In genomic region chr13:98173431-98173921, GRCh38 we compare ENCODE assay signal across 10 cellular contexts. TPM values are rescaled to one million over a fixed set of nuclear protein-coding genes. Genes with fewer than 3 reads are reported as not detected.
A peak's percentile ranks its signal among the peaks of the same experiment; 100 is the strongest.
DNase-seq lines count a peak whose midpoint lies in the region; ATAC-seq and TF ChIP-seq lines count a peak whose summit lies in the region.
"Had no signal": no experiment of that assay in that cellular context is flagged by ENCODE, and none has a peak within 500 bp of the region (broad histone marks: within the 10 kb centered on the region; RNA-seq: fewer than 3 reads in every experiment).

No MANE protein-coding gene starts in this region.

- H3K36me3 Mint-ChIP-seq in WTC11, result peaks cover under 1% of the 10 kb centered on the region

- ATAC-seq in WTC11 (peak; percentile 58), heart right ventricle (peak in 7 of 8 donors; percentile 57 to 81 (median 72))
- ATAC-seq: K562 had no signal

- H3K4me1 Mint-ChIP-seq in WTC11, result peaks cover 58% of the 10 kb centered on the region

- intact Hi-C loops in heart right ventricle (cut with DNase I), result no loop called here

- H3K27ac Mint-ChIP-seq in WTC11, result peak overlapping the region; percentile 78

- POLR2A ChIA-PET in WTC11 (lab: Charles Lee), result interaction anchor here (0.5 to 1.7 kb wide), 2 partner anchors 27 to 259 kb away, joined by 3 to 4 read pairs; no protein-coding TSS in a partner anchor

- 20 to 23% methylated on average over 5 of the region's 5 CpGs for WGBS in heart right ventricle, 2 donors

- no peak overlapping the region for H3K9ac ChIP-seq in rectal smooth muscle tissue (ENCODE audit: low read length)

- H3K27me3 Mint-ChIP-seq in WTC11 (ENCODE audit: low read depth), result no peaks in the 10 kb centered on the region

- DNase-seq in EL (peak; percentile 97), WTC11 (ENCODE audit: low spot score) (no peak), heart right ventricle (no peak), DMS153 (lab: John Stamatoyannopoulos, UW) (no peak), GM19240 (ENCODE audit: insufficient read length, low spot score) (no peak)
- DNase-seq in central memory CD4-positive, alpha-beta T cell, result no peak
- DNase-seq in activated naive CD4-positive, alpha-beta T cell treated with Interleukin-2 at 50 U/mL for 16 hours, result no peak
- DNase-seq: activated CD8-positive, alpha-beta memory T cell treated with anti-CD3 and anti-CD28 coated beads, Interleukin-2, amount 50 U/mL, for 4 hours had no signal

- no peaks in the 10 kb centered on the region for H3K9me3 ChIP-seq in heart right ventricle

- H3K36me3 ChIP-seq in heart right ventricle (peaks cover 0 to 9% (median 0%) of the 10 kb centered on the region in 9 donors), rectal smooth muscle tissue (ENCODE audit: control insufficient read depth, insufficient read depth, low read length) (no peaks in the 10 kb centered on the region)

- no peaks in the 10 kb centered on the region; the same call in 1 of the 2 replicates for H3K9me3 Mint-ChIP-seq in WTC11

- peak overlapping the region in 7 of 10 donors; percentile 25 to 74 (median 61) for H3K27ac ChIP-seq in heart right ventricle
- peak overlapping the region; percentile 64 for H3K27ac ChIP-seq in rectal smooth muscle tissue (ENCODE audit: low read depth, low read length)

- H3K27me3 ChIP-seq in heart right ventricle (no peaks in the 10 kb centered on the region), rectal smooth muscle tissue (ENCODE audit: control insufficient read depth, insufficient read depth, low read length) (no peaks in the 10 kb centered on the region)

- CTCF ChIA-PET in WTC11 (lab: Charles Lee), result interaction anchor here (0.9 to 1.7 kb wide), 2 partner anchors 10 to 257 kb away, joined by 3 to 5 read pairs; no protein-coding TSS in a partner anchor

- TF ChIP-seq CTCF in WTC11 (IDR thresholded peaks at IDR 0.05) (no peak), heart right ventricle (IDR thresholded peaks at IDR 0.05) (no peak)

- H3K4me3 ChIP-seq in heart right ventricle, result no peak overlapping the region
- H3K4me3 ChIP-seq in rectal smooth muscle tissue (ENCODE audit: low read length), result peak overlapping the region; percentile 50
- H3K4me3 ChIP-seq: K562 had no signal

- H3K4me1 ChIP-seq in heart right ventricle, result peaks cover 6 to 47% (median 34%) of the 10 kb centered on the region in 9 donors
- H3K4me1 ChIP-seq in rectal smooth muscle tissue (ENCODE audit: control insufficient read depth, insufficient read depth, low read length), result peaks cover 28% of the 10 kb centered on the region

- H3K4me3 Mint-ChIP-seq in WTC11, result no peak overlapping the region; the same call in 1 of the 2 replicates

TF ChIP-seq in WTC11, 78 proteins besides CTCF, POLR2A, EP300 and RAD21:
- TF ChIP-seq GABPB1 (CRISPR knock-in tag; IDR thresholded peaks at IDR 0.05) (peak; percentile 77), MLX (CRISPR knock-in tag; IDR thresholded peaks at IDR 0.05) (no peak)

RNA-seq across cellular contexts. Expression of gene RNF113B, which starts 3.6 kb away (rescaled TPM):
- total RNA-seq in WTC11 (2021) (not detected in 3 replicates), heart right ventricle (not detected)
- not detected for polyA plus RNA-seq in heart right ventricle
- total RNA-seq: K562 had no signal

RNA-seq across cellular contexts. Expression of gene FARP1, which starts 30.6 kb away (rescaled TPM):
- 80.8 to 96.6 TPM (median 91.1 TPM) in 3 replicates for total RNA-seq in WTC11 (2021)
- total RNA-seq in heart right ventricle, result 10 to 100 TPM; 13.4 to 72.9 (median 24.7) TPM
- 10 to 100 TPM in 1 of 2 donors, 1 to 10 TPM in 1; 6.9 to 10.7 TPM for polyA plus RNA-seq in heart right ventricle
